Comparison of ENCODE assay signal across 16 cellular contexts in genomic region chr6:17454316-17455005, GRCh38.
A peak's percentile ranks its signal among the peaks of the same experiment; 100 is the strongest.
DNase-seq lines count a peak whose midpoint lies in the region; ATAC-seq and TF ChIP-seq lines count a peak whose summit lies in the region.
"Had no signal": no experiment of that assay in that cellular context is flagged by ENCODE, and none has a peak within 500 bp of the region (broad histone marks: within the 10 kb centered on the region; RNA-seq: fewer than 3 reads in every experiment).

No MANE protein-coding gene starts in this region.

- no peak for TF ChIP-seq CTCF in ascending aorta (IDR thresholded peaks at IDR 0.05)
- no peak for TF ChIP-seq CTCF in thoracic aorta (IDR thresholded peaks at IDR 0.05)

- DNase-seq in GM03348 (ENCODE audit: low spot score): peak; percentile 65
- no peak for DNase-seq in ascending aorta (ENCODE audit: low spot score in 2 of 2)
- DNase-seq in islet precursor cell: peak; percentile 75
- no peak for DNase-seq in thoracic aorta (ENCODE audit: low spot score)
- DNase-seq in NCI-H1417 treated with DMSO at 0.1 percent for 48 hours (lab: John Stamatoyannopoulos, UW): no peak
- no peak for DNase-seq in T-helper 9 cell
- DNase-seq: activated CD4-positive, alpha-beta memory T cell treated with anti-CD3 and anti-CD28 coated beads for 36 hours; anterior cingulate cortex; foreskin keratinocyte; GOT3; KBM-7; NCI-H1105 treated with DMSO at 0.1 percent for 48 hours; NCI-H226; ovary; SK-N-SH had no signal

- H3K27ac ChIP-seq in ascending aorta: peak overlapping the region; percentile 17 to 38
- peak overlapping the region in 1 of 2 donors; percentile 10 for H3K27ac ChIP-seq in thoracic aorta
- H3K27ac ChIP-seq: foreskin keratinocyte, ovary had no signal

- intact Hi-C loops in ascending aorta (cut with DNase I): no loop called here

- H3K9me3 ChIP-seq in ascending aorta (no peaks in the 10 kb centered on the region), thoracic aorta (no peaks in the 10 kb centered on the region)
- H3K9me3 ChIP-seq: ovary, SK-N-SH had no signal

- H3K4me3 ChIP-seq in ascending aorta: no peak overlapping the region
- peak overlapping the region; percentile 20 for H3K4me3 ChIP-seq in thoracic aorta
- H3K4me3 ChIP-seq: ovary had no signal

- H3K36me3 ChIP-seq in ascending aorta: no peaks in the 10 kb centered on the region
- H3K36me3 ChIP-seq in thoracic aorta: no peaks in the 10 kb centered on the region
- H3K36me3 ChIP-seq: ovary had no signal

- H3K4me1 ChIP-seq in ascending aorta (peaks cover 0 to 4% of the 10 kb centered on the region in 2 donors), thoracic aorta (ENCODE audit: control insufficient read depth in 1 of 2, low read depth in 2 of 2) (peaks cover 6 to 16% of the 10 kb centered on the region in 2 donors)
- H3K4me1 ChIP-seq: foreskin keratinocyte had no signal

- no peak for ATAC-seq in thoracic aorta (ENCODE audit: insufficient number of reproducible peaks, low FRiP score, low read depth)
- ATAC-seq in GM18502 (IDR thresholded peaks at IDR 0.05; ENCODE audit: poor library complexity, unreplicated experiment): no peak
- ATAC-seq: foreskin keratinocyte had no signal

- no peaks in the 10 kb centered on the region for H3K27me3 ChIP-seq in ascending aorta
- H3K27me3 ChIP-seq in thoracic aorta (replicated peaks; ENCODE audit: insufficient read depth): no peaks in the 10 kb centered on the region
- H3K27me3 ChIP-seq: foreskin keratinocyte, ovary had no signal

Comparison
In these comparisons a context has a peak if more than half of its experiments do, and no peak if none do; other contexts are left out.
1. DNase-seq: peak in GM03348 (single experiment) and islet precursor cell (single experiment); none in ascending aorta (0 of 2), thoracic aorta (single experiment), NCI-H1417 treated with DMSO at 0.1 percent for 48 hours (single experiment) and T-helper 9 cell (single experiment).